In the genomic region with DNA sequence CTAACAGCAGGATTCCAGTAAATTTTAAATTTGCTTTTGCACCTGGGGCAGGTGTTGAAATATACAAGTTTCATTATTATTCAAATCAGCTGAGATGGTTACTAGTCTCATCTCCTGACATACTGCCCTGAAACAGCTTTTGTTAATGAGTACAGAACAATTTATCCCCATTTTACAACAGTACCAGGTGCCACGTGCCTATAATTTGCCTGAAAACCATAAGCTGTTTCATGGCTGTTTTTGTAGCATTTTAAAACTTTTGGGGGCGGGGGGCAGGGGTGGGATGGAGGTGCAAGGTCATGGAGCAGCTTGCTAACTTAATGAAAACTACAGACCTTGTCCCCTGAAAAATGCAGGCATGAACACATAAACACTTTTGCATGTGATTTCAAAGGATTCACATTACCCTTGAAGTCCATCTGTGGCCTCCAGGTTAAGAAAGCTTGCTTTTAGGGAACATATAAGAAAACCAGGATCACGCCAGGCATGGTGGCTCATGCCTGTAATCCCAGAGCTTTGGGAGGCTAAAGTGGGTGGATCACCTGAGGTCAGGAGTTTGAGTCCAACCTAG, we compare ENCODE assay signal across 11 cellular contexts. TPM values are rescaled to one million over a fixed set of nuclear protein-coding genes. Genes with fewer than 3 reads are reported as not detected.
A peak's percentile ranks its signal among the peaks of the same experiment; 100 is the strongest.
DNase-seq lines count a peak whose midpoint lies in the region; ATAC-seq and TF ChIP-seq lines count a peak whose summit lies in the region.
"Had no signal": no experiment of that assay in that cellular context is flagged by ENCODE, and none has a peak within 500 bp of the region (broad histone marks: within the 10 kb centered on the region; RNA-seq: fewer than 3 reads in every experiment).

No MANE protein-coding gene starts in this region.

- H3K79me2 ChIP-seq in OCI-LY7 (ENCODE audit: insufficient read depth, low read depth, low read length), result no peaks in the 10 kb centered on the region

- peak overlapping the region; percentile 52 for H3K4me2 ChIP-seq in OCI-LY7 (ENCODE audit: low read length)

- H3K4me3 ChIP-seq in OCI-LY7 (ENCODE audit: low read depth, low read length, poor library complexity, severe bottlenecking), result peak overlapping the region; percentile 7
- no peak overlapping the region for H3K4me3 ChIP-seq in left ventricle myocardium inferior
- H3K4me3 ChIP-seq: thyroid gland had no signal

- peak; percentile 47 for ATAC-seq in GM18498 (IDR thresholded peaks at IDR 0.05; ENCODE audit: unreplicated experiment)
- peak; percentile 51 for ATAC-seq in GM19397 (IDR thresholded peaks at IDR 0.05; ENCODE audit: unreplicated experiment)
- peak; percentile 52 for ATAC-seq in HG02943 (IDR thresholded peaks at IDR 0.05; ENCODE audit: low read depth, unreplicated experiment)
- ATAC-seq: foreskin keratinocyte had no signal

- BruUV-seq in OCI-LY7 (replicated peaks; lab: Mats Ljungman, UMichigan), result no TSS peak

- TF ChIP-seq CTCF in OCI-LY7 (conservative IDR thresholded peaks at IDR 0.05; ENCODE audit: low read length), result no peak
- no peak for TF ChIP-seq CTCF in left ventricle myocardium inferior (IDR thresholded peaks at IDR 0.05; ENCODE audit: borderline replicate concordance)

- H3K27me3 ChIP-seq in left ventricle myocardium inferior (ENCODE audit: low read depth), result peaks cover 4% of the 10 kb centered on the region
- H3K27me3 ChIP-seq: foreskin keratinocyte, thyroid gland had no signal

- no peaks in the 10 kb centered on the region for H3K9me2 ChIP-seq in OCI-LY7 (ENCODE audit: insufficient read depth, low read length)

- CTCF ChIA-PET in OCI-LY7 (lab: Charles Lee; ENCODE audit: unreplicated experiment), result interaction anchor here (1.1 to 2.6 kb wide), 4 partner anchors 8 to 24 kb away, joined by 4 to 11 read pairs (median 4); no protein-coding TSS in a partner anchor

- DNase-seq in OCI-LY7 (ENCODE audit: low spot score) (peak; percentile 47), NCI-H187 treated with DMSO at 0.1 percent for 48 hours (lab: John Stamatoyannopoulos, UW) (no peak), HUDEP-2 (lab: John Stamatoyannopoulos, UW; ENCODE audit: unreplicated experiment in 76 of 76) (no peak), foreskin melanocyte (no peak), left ventricle myocardium inferior (no peak)
- DNase-seq: activated CD4-positive, alpha-beta T cell treated with anti-CD3 and anti-CD28 coated beads, Interleukin-2, amount 50 U/mL, for 1 hour; foreskin keratinocyte had no signal

- H3K4me1 ChIP-seq in OCI-LY7 (ENCODE audit: insufficient read depth, low read length, poor library complexity, severe bottlenecking) (peaks cover 96% of the 10 kb centered on the region), left ventricle myocardium inferior (no peaks in the 10 kb centered on the region)
- H3K4me1 ChIP-seq: foreskin keratinocyte had no signal

- POLR2A ChIA-PET in OCI-LY7 (lab: Charles Lee), result interaction anchor here (0.5 to 11.8 kb wide), 19 partner anchors 10 to 988 kb away, joined by 3 to 271 read pairs (median 5); no protein-coding TSS in a partner anchor

- no peaks in the 10 kb centered on the region for H4K20me1 ChIP-seq in OCI-LY7 (ENCODE audit: insufficient read depth, low read length)

- no peaks in the 10 kb centered on the region; the same call in 1 of the 2 replicates for H3K9me3 ChIP-seq in OCI-LY7 (ENCODE audit: low read length)
- no peaks in the 10 kb centered on the region for H3K9me3 ChIP-seq in left ventricle myocardium inferior (replicated peaks)
- H3K9me3 ChIP-seq: thyroid gland had no signal

- intact Hi-C loops in OCI-LY7 (cut with micrococcal nuclease; ENCODE audit: unreplicated experiment) (no loop called here), left ventricle myocardium inferior (cut with micrococcal nuclease) (no loop called here)

- H3K36me3 ChIP-seq in OCI-LY7 (ENCODE audit: insufficient read depth, low read length), result no peaks in the 10 kb centered on the region
- H3K36me3 ChIP-seq in left ventricle myocardium inferior, result no peaks in the 10 kb centered on the region
- H3K36me3 ChIP-seq: thyroid gland had no signal

- H2AFZ ChIP-seq in OCI-LY7 (ENCODE audit: low read length), result peak overlapping the region; percentile 71; the same call in 1 of the 2 replicates

- peak overlapping the region; percentile 83 for H3K27ac ChIP-seq in OCI-LY7 (ENCODE audit: low read depth, low read length, poor library complexity, severe bottlenecking)
- no peak overlapping the region for H3K27ac ChIP-seq in left ventricle myocardium inferior (replicated peaks)
- H3K27ac ChIP-seq: foreskin keratinocyte had no signal

RNA-seq across cellular contexts. Expression of gene TIMD4, which starts 42.1 kb away (rescaled TPM):
- total RNA-seq in OCI-LY7 (2014; rRNA removed; shearing (Covaris generic)), result 0.82 and 1.1 TPM in 2 replicates
- 0.50 and 1.3 TPM in 2 replicates for total RNA-seq in OCI-LY7 (2022)
- total RNA-seq in left ventricle myocardium inferior, result not detected
- total RNA-seq: foreskin keratinocyte had no signal
